In genomic region chr10:14386202-14386593, GRCh38 we compare ENCODE assay signal across 10 cellular contexts.
DNase-seq lines count a peak whose midpoint lies in the region; ATAC-seq, FAIRE-seq and TF ChIP-seq lines count a peak whose summit lies in the region.
"Had no signal": no experiment of that assay in that cellular context is flagged by ENCODE, and none has a peak within 500 bp of the region (broad histone marks: within the 10 kb centered on the region; RNA-seq: fewer than 3 reads in every experiment).

No MANE protein-coding gene starts in this region.

- peak; percentile 64 to 69 for ATAC-seq in activated CD4-positive, CD25-positive, alpha-beta regulatory T cell treated with anti-CD3 and anti-CD28 coated beads, Interleukin-2, amount 50 U/mL, for 24 hours
- ATAC-seq in GM19467 (IDR thresholded peaks at IDR 0.05; ENCODE audit: unreplicated experiment) (no peak), HG03097 (IDR thresholded peaks at IDR 0.05; ENCODE audit: low FRiP score, unreplicated experiment) (no peak), HG03196 (IDR thresholded peaks at IDR 0.05; ENCODE audit: unreplicated experiment) (no peak), GM21717 (IDR thresholded peaks at IDR 0.05; ENCODE audit: unreplicated experiment) (no peak)

- FAIRE-seq in H54 (lab: Jason Lieb, UNC), result peak; percentile 30
- FAIRE-seq: TTC549 had no signal

- TF ChIP-seq POLR2A in H54 (IDR thresholded peaks at IDR 0.05; ENCODE audit: low read depth, low read length), result no peak

- peak; percentile 40 for DNase-seq in H54 (ENCODE audit: insufficient read length, low spot score)
- DNase-seq in fibroblast of gingiva (ENCODE audit: low read depth), result peak; percentile 85
- DNase-seq in stimulated activated CD4-positive, alpha-beta T cell treated with anti-CD3 and anti-CD28 coated beads, Interleukin-4, amount 100 ng/mL, for 4 hours, result peak; percentile 29 to 30
- DNase-seq: effector memory CD4-positive, alpha-beta T cell had no signal

Comparison
In these comparisons a context has a peak if more than half of its experiments do, and no peak if none do; other contexts are left out.
1. DNase-seq: peak in every context shown above with its lines; median percentile 85 in fibroblast of gingiva; 40 in H54; 30 in stimulated activated CD4-positive, alpha-beta T cell treated with anti-CD3 and anti-CD28 coated beads, Interleukin-4, amount 100 ng/mL, for 4 hours.
2. ATAC-seq: peak in activated CD4-positive, CD25-positive, alpha-beta regulatory T cell treated with anti-CD3 and anti-CD28 coated beads, Interleukin-2, amount 50 U/mL, for 24 hours (2 of 2); none in GM19467 (single experiment), HG03097 (single experiment), HG03196 (single experiment) and GM21717 (single experiment).